ENCODE assay signal across 1 cellular context in the genomic region with DNA sequence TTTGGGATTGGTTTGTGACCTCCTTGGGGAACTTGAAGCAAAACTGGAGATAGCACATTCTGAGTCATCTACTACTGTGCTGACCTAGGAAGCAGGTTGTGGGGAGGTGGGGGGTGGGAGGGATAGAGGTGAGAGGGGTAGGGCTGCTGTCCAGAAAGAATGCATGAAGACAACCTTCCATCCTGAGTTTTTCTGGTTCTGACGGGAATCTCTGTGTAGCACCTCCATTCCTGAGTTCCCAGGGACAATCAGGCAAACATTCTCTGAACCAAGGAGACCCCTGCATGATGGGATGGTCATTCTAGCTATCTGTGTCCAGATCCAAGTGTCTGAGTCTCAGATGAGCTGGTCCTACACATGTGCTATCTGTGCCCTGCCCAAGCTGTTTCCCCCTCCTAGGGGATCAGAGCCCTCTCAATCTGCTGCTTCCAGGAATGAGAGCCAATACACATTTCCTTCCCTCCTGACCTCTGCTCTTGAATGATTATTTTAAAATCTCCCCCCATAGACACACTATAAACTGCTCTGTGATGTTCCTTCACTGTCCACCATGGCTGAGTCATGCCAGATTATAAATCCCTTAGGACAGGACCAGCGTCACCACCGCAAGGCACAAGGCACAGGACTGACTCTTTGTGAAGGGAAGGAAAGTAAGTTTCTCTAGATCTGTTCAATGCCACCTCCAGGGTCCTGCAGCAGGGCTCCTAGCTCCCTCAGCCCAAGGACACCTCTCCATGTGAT.
TF ChIP-seq lines count a peak whose summit lies in the region.

No MANE protein-coding gene starts in this region.

TF ChIP-seq in HepG2, 621 proteins besides CTCF, POLR2A, EP300 and RAD21:
- TF ChIP-seq ZFX (CRISPR knock-in tag; IDR thresholded peaks at IDR 0.05; ENCODE audit: low read depth) (0 out of 2 replicates have a peak, but pooled peaks have one; percentile 17), MED13 (CRISPR knock-in tag; IDR thresholded peaks at IDR 0.05) (no peak)
